25 cellular contexts compared by ENCODE assay signal in genomic region chr6:6590530-6590929, GRCh38. TPM values are rescaled to one million over a fixed set of nuclear protein-coding genes. Genes with fewer than 3 reads are reported as not detected.
DNase-seq lines count a peak whose midpoint lies in the region; ATAC-seq and TF ChIP-seq lines count a peak whose summit lies in the region.
"Had no signal": no experiment of that assay in that cellular context is flagged by ENCODE, and none has a peak within 500 bp of the region (broad histone marks: within the 10 kb centered on the region; RNA-seq: fewer than 3 reads in every experiment).

No MANE protein-coding gene starts in this region.

- DNase-seq in T-helper 1 cell (no peak), HL-60 (ENCODE audit: low read depth in 1 of 2, low spot score in 1 of 2) (peak in 1 of 2 experiments; percentile 57), middle frontal gyrus (ENCODE audit: extremely low spot score, low spot score) (no peak), right lobe of liver (no peak)
- DNase-seq in naive thymus-derived CD4-positive, alpha-beta T cell, result no peak
- DNase-seq: activated CD4-positive, alpha-beta T cell treated with anti-CD3 and anti-CD28 coated beads, Interleukin-2, amount 50 U/mL, for 4 hours; activated effector memory CD4-positive, alpha-beta T cell treated with anti-CD3 and anti-CD28 coated beads, Interleukin-2, amount 50 U/mL, for 16 hours; amniotic stem cell; colonic mucosa; COR-L47; DMS79; IMR-90; mesendoderm; NCI-H146; NCI-H510A; ovary had no signal

- no peaks in the 10 kb centered on the region for H3K9me2 ChIP-seq in OCI-LY1 (ENCODE audit: low read depth, low read length)

- H4K20me1 ChIP-seq in OCI-LY1 (ENCODE audit: insufficient read depth, low read length), result no peaks in the 10 kb centered on the region

- H3K9ac ChIP-seq in OCI-LY1 (ENCODE audit: low read length), result peak overlapping the region; percentile 57; the same call in 1 of the 2 replicates

- peak overlapping the region; percentile 96 for H3K27ac ChIP-seq in HL-60 (replicated peaks)
- H3K27ac ChIP-seq in OCI-LY1 (ENCODE audit: low read depth, low read length, poor library complexity, severe bottlenecking), result peak overlapping the region; percentile 96
- H3K27ac ChIP-seq in naive thymus-derived CD4-positive, alpha-beta T cell (ENCODE audit: low read depth, low read length), result no peak overlapping the region
- H3K27ac ChIP-seq in right lobe of liver, result no peak overlapping the region
- H3K27ac ChIP-seq: breast epithelium, colonic mucosa, ovary had no signal

- H2AFZ ChIP-seq in OCI-LY1 (ENCODE audit: low read length), result no peak overlapping the region

- H3K4me2 ChIP-seq in OCI-LY1 (ENCODE audit: low read length), result peak overlapping the region; percentile 63

- peaks cover 28% of the 10 kb centered on the region for H3K36me3 Mint-ChIP-seq in T-helper 1 cell treated with Interleukin-12 subunit alpha and Interleukin-12 subunit beta and Interleukin-4 antibody, amounts not matched to agents 30 μg/mL and 1 μg/mL, for 36 hours (ENCODE audit: low read depth)
- H3K36me3 Mint-ChIP-seq in naive thymus-derived CD4-positive, alpha-beta T cell, result peaks cover 0 to 49% (median 0%) of the 10 kb centered on the region in 5 donors
- H3K36me3 Mint-ChIP-seq: natural killer cell treated with Interleukin-12 subunit alpha and Interleukin-12 subunit beta and Interleukin-15 and Interleukin-18, amount 100 ng/mL, for 72 hours; type B pancreatic cell had no signal

- H3K4me1 ChIP-seq in OCI-LY1 (ENCODE audit: insufficient read depth, low read length, severe bottlenecking), result peaks cover 82% of the 10 kb centered on the region
- peaks cover 13 to 49% of the 10 kb centered on the region in 2 donors for H3K4me1 ChIP-seq in naive thymus-derived CD4-positive, alpha-beta T cell (ENCODE audit: control insufficient read depth in 2 of 2, insufficient read depth in 2 of 2, low read length in 2 of 2)
- H3K4me1 ChIP-seq in right lobe of liver, result no peaks in the 10 kb centered on the region
- H3K4me1 ChIP-seq: breast epithelium, colonic mucosa had no signal

- 82% methylated on average over 2 of the region's 2 CpGs for WGBS in right lobe of liver (ENCODE audit: insufficient coverage, low coverage, low lambda C conversion rate, missing lambda C conversion rate)

- H3K4me3 ChIP-seq in HL-60 (replicated peaks; ENCODE audit: insufficient read depth, low read length), result no peak overlapping the region
- H3K4me3 ChIP-seq in OCI-LY1 (ENCODE audit: low read depth, low read length, poor library complexity, severe bottlenecking), result peak overlapping the region; percentile 69
- no peak overlapping the region for H3K4me3 ChIP-seq in naive thymus-derived CD4-positive, alpha-beta T cell (ENCODE audit: low read length)
- H3K4me3 ChIP-seq in right lobe of liver, result no peak overlapping the region
- H3K4me3 ChIP-seq: breast epithelium, colonic mucosa, ovary had no signal

- CTCF ChIA-PET in naive thymus-derived CD4-positive, alpha-beta T cell (lab: Charles Lee), result no interaction called here

- intact Hi-C loops in naive thymus-derived CD4-positive, alpha-beta T cell (cut with micrococcal nuclease), result no loop called here
- intact Hi-C loops in right lobe of liver (cut with DNase I), result no loop called here

- TF ChIP-seq POLR2A in right lobe of liver (IDR thresholded peaks at IDR 0.05), result no peak

- no peak overlapping the region for H3K4me3 Mint-ChIP-seq in T-helper 1 cell treated with Interleukin-12 subunit alpha and Interleukin-12 subunit beta and Interleukin-4 antibody, amounts not matched to agents 30 μg/mL and 1 μg/mL, for 36 hours
- peak overlapping the region in 5 of 10 donors; percentile 26 to 77 (median 63) for H3K4me3 Mint-ChIP-seq in naive thymus-derived CD4-positive, alpha-beta T cell
- H3K4me3 Mint-ChIP-seq: natural killer cell treated with Interleukin-12 subunit alpha and Interleukin-12 subunit beta and Interleukin-15 and Interleukin-18, amount 100 ng/mL, for 72 hours; type B pancreatic cell had no signal

- H3K79me2 ChIP-seq in OCI-LY1 (ENCODE audit: insufficient read depth, low read length), result peaks cover 29% of the 10 kb centered on the region

- H3K27me3 Mint-ChIP-seq in T-helper 1 cell treated with Interleukin-12 subunit alpha and Interleukin-12 subunit beta and Interleukin-4 antibody, amounts not matched to agents 30 μg/mL and 1 μg/mL, for 36 hours (ENCODE audit: low read depth), result no peaks in the 10 kb centered on the region
- H3K27me3 Mint-ChIP-seq in naive thymus-derived CD4-positive, alpha-beta T cell, result peaks cover 0 to 5% (median 0%) of the 10 kb centered on the region in 5 donors

- H3F3A ChIP-seq in OCI-LY1 (ENCODE audit: insufficient read depth, low read length), result peaks cover 8% of the 10 kb centered on the region; the same call in 1 of the 2 replicates

- H3K27me3 ChIP-seq in HL-60 (ENCODE audit: insufficient read depth, poor library complexity, severe bottlenecking) (no peaks in the 10 kb centered on the region), OCI-LY1 (ENCODE audit: insufficient read depth, low read length) (no peaks in the 10 kb centered on the region), right lobe of liver (no peaks in the 10 kb centered on the region)
- H3K27me3 ChIP-seq in naive thymus-derived CD4-positive, alpha-beta T cell (ENCODE audit: control insufficient read depth in 2 of 2, insufficient read depth in 2 of 2, low read length in 2 of 2), result no peaks in the 10 kb centered on the region
- H3K27me3 ChIP-seq: breast epithelium, colonic mucosa, ovary had no signal

- ATAC-seq in naive thymus-derived CD4-positive, alpha-beta T cell, result no peak
- no peak for ATAC-seq in HG03442 (IDR thresholded peaks at IDR 0.05; ENCODE audit: unreplicated experiment)
- no peak for ATAC-seq in right lobe of liver
- ATAC-seq: natural killer cell treated with Interleukin-12 subunit alpha and Interleukin-12 subunit beta and Interleukin-15 and Interleukin-18, amount 100 ng/mL, for 72 hours had no signal

- H3K9me3 Mint-ChIP-seq in T-helper 1 cell treated with Interleukin-12 subunit alpha and Interleukin-12 subunit beta and Interleukin-4 antibody, amounts not matched to agents 30 μg/mL and 1 μg/mL, for 36 hours, result no peaks in the 10 kb centered on the region
- peaks cover 0 to 9% (median 0%) of the 10 kb centered on the region in 11 donors for H3K9me3 Mint-ChIP-seq in naive thymus-derived CD4-positive, alpha-beta T cell
- H3K9me3 Mint-ChIP-seq: natural killer cell treated with Interleukin-12 subunit alpha and Interleukin-12 subunit beta and Interleukin-15 and Interleukin-18, amount 100 ng/mL, for 72 hours; type B pancreatic cell had no signal

- peaks cover 63% of the 10 kb centered on the region for H3K4me1 Mint-ChIP-seq in T-helper 1 cell treated with Interleukin-12 subunit alpha and Interleukin-12 subunit beta and Interleukin-4 antibody, amounts not matched to agents 30 μg/mL and 1 μg/mL, for 36 hours (ENCODE audit: low read depth)
- H3K4me1 Mint-ChIP-seq in naive thymus-derived CD4-positive, alpha-beta T cell, result peaks cover 51 to 90% (median 87%) of the 10 kb centered on the region in 7 donors

- no peak for TF ChIP-seq CTCF in HL-60 (IDR thresholded peaks at IDR 0.05; ENCODE audit: insufficient read depth, low read length)
- TF ChIP-seq CTCF in OCI-LY1 (IDR thresholded peaks at IDR 0.05; ENCODE audit: low read length), result no peak
- no peak for TF ChIP-seq CTCF in right lobe of liver (IDR thresholded peaks at IDR 0.05)

- POLR2A ChIA-PET in naive thymus-derived CD4-positive, alpha-beta T cell (lab: Charles Lee), result interaction anchor here (1.0 to 3.9 kb wide), 3 partner anchors 9 to 69 kb away, joined by 3 to 17 read pairs (median 6); no protein-coding TSS in a partner anchor

- peak overlapping the region; percentile 38 for H3K27ac Mint-ChIP-seq in T-helper 1 cell treated with Interleukin-12 subunit alpha and Interleukin-12 subunit beta and Interleukin-4 antibody, amounts not matched to agents 30 μg/mL and 1 μg/mL, for 36 hours
- H3K27ac Mint-ChIP-seq in naive thymus-derived CD4-positive, alpha-beta T cell, result peak overlapping the region; percentile 50 to 97 (median 82)
- H3K27ac Mint-ChIP-seq: type B pancreatic cell had no signal

- H3K9me3 ChIP-seq in OCI-LY1 (ENCODE audit: low read length) (no peaks in the 10 kb centered on the region), right lobe of liver (no peaks in the 10 kb centered on the region)
- H3K9me3 ChIP-seq in naive thymus-derived CD4-positive, alpha-beta T cell (ENCODE audit: control insufficient read depth in 2 of 3, low read length in 3 of 3), result no peaks in the 10 kb centered on the region
- H3K9me3 ChIP-seq: breast epithelium, colonic mucosa, ovary had no signal

- H3K36me3 ChIP-seq in OCI-LY1 (ENCODE audit: insufficient read depth, low read length), result peaks cover 28% of the 10 kb centered on the region
- H3K36me3 ChIP-seq in naive thymus-derived CD4-positive, alpha-beta T cell (ENCODE audit: control insufficient read depth in 2 of 3, insufficient read depth in 3 of 3, low read length in 3 of 3), result no peaks in the 10 kb centered on the region
- H3K36me3 ChIP-seq in right lobe of liver, result no peaks in the 10 kb centered on the region
- H3K36me3 ChIP-seq: breast epithelium, colonic mucosa, ovary had no signal

RNA-seq across cellular contexts. Expression of gene LY86, which starts 2.0 kb away (rescaled TPM):
- 10 to 100 TPM in 2 of 5 experiments, 1 to 10 TPM in 3; 1.5 to 19.6 (median 4.5) TPM for total RNA-seq in naive thymus-derived CD4-positive, alpha-beta T cell
- polyA plus RNA-seq in naive thymus-derived CD4-positive, alpha-beta T cell, result 1 to 10 TPM; 5.4 to 9.7 TPM
- 1 to 10 TPM; 1.2 to 4.3 (median 2.4) TPM for total RNA-seq in right lobe of liver
- total RNA-seq: A172, H1, IMR-90, M059J had no signal
- polyA plus RNA-seq: H1, IMR-90 had no signal

Comparison
In these comparisons a context has a peak if more than half of its experiments do, and no peak if none do; other contexts are left out.
1. H3K27ac ChIP-seq: peak in HL-60 (single experiment) and OCI-LY1 (single experiment); none in naive thymus-derived CD4-positive, alpha-beta T cell (single experiment) and right lobe of liver (0 of 3).